10 cellular contexts compared by ENCODE assay signal in genomic region chr18:12306752-12307151, GRCh38. TPM values are rescaled to one million over a fixed set of nuclear protein-coding genes. Genes with fewer than 3 reads are reported as not detected.
DNase-seq lines count a peak whose midpoint lies in the region; ATAC-seq and TF ChIP-seq lines count a peak whose summit lies in the region.
"Had no signal": no experiment of that assay in that cellular context is flagged by ENCODE, and none has a peak within 500 bp of the region (broad histone marks: within the 10 kb centered on the region; RNA-seq: fewer than 3 reads in every experiment).

No MANE protein-coding gene starts in this region.

- peaks cover 3% of the 10 kb centered on the region for H3K9me3 Mint-ChIP-seq in activated T-helper 1 cell treated with anti-CD3 and anti-CD28 coated beads, Interleukin-12 subunit alpha, Interleukin-12 subunit beta, Interleukin-2, Interleukin-4 antibody, amounts not matched to agents 30 ng/mL and 10 ng/mL and 1 ng/mL, durations not matched to agents 14 hours and 24 hours and 36 hours

- peaks cover 11% of the 10 kb centered on the region for H3K36me3 Mint-ChIP-seq in activated T-helper 1 cell treated with anti-CD3 and anti-CD28 coated beads, Interleukin-12 subunit alpha, Interleukin-12 subunit beta, Interleukin-2, Interleukin-4 antibody, amounts not matched to agents 30 ng/mL and 10 ng/mL and 1 ng/mL, durations not matched to agents 14 hours and 24 hours and 36 hours (ENCODE audit: low read depth)

- H3K27ac Mint-ChIP-seq in activated T-helper 1 cell treated with anti-CD3 and anti-CD28 coated beads, Interleukin-12 subunit alpha, Interleukin-12 subunit beta, Interleukin-2, Interleukin-4 antibody, amounts not matched to agents 30 ng/mL and 10 ng/mL and 1 ng/mL, durations not matched to agents 14 hours and 24 hours and 36 hours = no peak overlapping the region

- no peak for DNase-seq in H7
- no peak for DNase-seq in activated T-helper 1 cell treated with anti-CD3 and anti-CD28 coated beads, Interleukin-12 subunit alpha, Interleukin-12 subunit beta, Interleukin-2, Interleukin-4 antibody, amounts not matched to agents 30 ng/mL and 10 ng/mL and 1 ng/mL, durations not matched to agents 14 hours and 24 hours and 36 hours (ENCODE audit: low spot score)
- no peak for DNase-seq in sigmoid colon
- DNase-seq in GM19240 (ENCODE audit: insufficient read length, low spot score) = no peak
- DNase-seq in cerebellum (ENCODE audit: low spot score) = no peak
- no peak for DNase-seq in NCI-H774 (lab: John Stamatoyannopoulos, UW)
- no peak for DNase-seq in KG1 (lab: John Stamatoyannopoulos, UW)
- DNase-seq: NCI-H187 treated with DMSO at 0.1 percent for 48 hours; stimulated activated CD4-positive, alpha-beta T cell treated with anti-CD3 and anti-CD28 coated beads, Interleukin-12 subunit alpha, Interleukin-12 subunit beta, amount 100 ng/mL, for 4 hours had no signal

- peak overlapping the region; percentile 89 to 100 (median 98) for H3K27ac ChIP-seq in gastroesophageal sphincter
- H3K27ac ChIP-seq in sigmoid colon = peak overlapping the region; percentile 94 to 100 (median 99)

- peaks cover 19% of the 10 kb centered on the region for H3K4me1 Mint-ChIP-seq in activated T-helper 1 cell treated with anti-CD3 and anti-CD28 coated beads, Interleukin-12 subunit alpha, Interleukin-12 subunit beta, Interleukin-2, Interleukin-4 antibody, amounts not matched to agents 30 ng/mL and 10 ng/mL and 1 ng/mL, durations not matched to agents 14 hours and 24 hours and 36 hours (ENCODE audit: low read depth)

- no peak for ATAC-seq in gastroesophageal sphincter

- peak overlapping the region; percentile 87 for H3K4me3 Mint-ChIP-seq in activated T-helper 1 cell treated with anti-CD3 and anti-CD28 coated beads, Interleukin-12 subunit alpha, Interleukin-12 subunit beta, Interleukin-2, Interleukin-4 antibody, amounts not matched to agents 30 ng/mL and 10 ng/mL and 1 ng/mL, durations not matched to agents 14 hours and 24 hours and 36 hours

- peaks cover 0 to 64% (median 6%) of the 10 kb centered on the region in 3 donors for H3K4me1 ChIP-seq in gastroesophageal sphincter
- H3K4me1 ChIP-seq in sigmoid colon = peaks cover 0 to 51% (median 48%) of the 10 kb centered on the region in 4 donors

- peaks cover 5% of the 10 kb centered on the region; the same call in 1 of the 2 replicates for H3K27me3 ChIP-seq in H7 (ENCODE audit: control insufficient read depth, insufficient read depth, low read length)
- no peaks in the 10 kb centered on the region for H3K27me3 ChIP-seq in gastroesophageal sphincter
- H3K27me3 ChIP-seq in sigmoid colon = no peaks in the 10 kb centered on the region

- intact Hi-C loops in activated T-helper 1 cell treated with anti-CD3 and anti-CD28 coated beads, Interleukin-12 subunit alpha, Interleukin-12 subunit beta, Interleukin-2, Interleukin-4 antibody, amounts not matched to agents 30 ng/mL and 10 ng/mL and 1 ng/mL, durations not matched to agents 14 hours and 24 hours and 36 hours (cut with micrococcal nuclease) = loop anchor here (5.0 kb wide), 2 partner anchors 324 to 399 kb away; partner anchors contain the start of genes IMPA2 and MPPE1
- intact Hi-C loops in sigmoid colon (cut with DNase I) = loop anchor here (1.0 kb wide), 2 partner anchors 18 to 27 kb away; no protein-coding TSS in a partner anchor

- no peak for TF ChIP-seq EP300 in gastroesophageal sphincter (IDR thresholded peaks at IDR 0.05)
- no peak for TF ChIP-seq EP300 in sigmoid colon (IDR thresholded peaks at IDR 0.05)

- peaks cover 6% of the 10 kb centered on the region for H3K36me3 ChIP-seq in H7 (replicated peaks; ENCODE audit: control insufficient read depth, insufficient read depth, low read length)
- H3K36me3 ChIP-seq in gastroesophageal sphincter = peaks cover 0 to 14% of the 10 kb centered on the region in 2 donors
- H3K36me3 ChIP-seq in sigmoid colon = peaks cover under 1 to 14% (median 8%) of the 10 kb centered on the region in 4 donors

- peaks cover 32% of the 10 kb centered on the region for H3K27me3 Mint-ChIP-seq in activated T-helper 1 cell treated with anti-CD3 and anti-CD28 coated beads, Interleukin-12 subunit alpha, Interleukin-12 subunit beta, Interleukin-2, Interleukin-4 antibody, amounts not matched to agents 30 ng/mL and 10 ng/mL and 1 ng/mL, durations not matched to agents 14 hours and 24 hours and 36 hours (ENCODE audit: insufficient read depth)

- no peak for TF ChIP-seq CTCF in gastroesophageal sphincter (IDR thresholded peaks at IDR 0.05)
- no peak for TF ChIP-seq CTCF in sigmoid colon (IDR thresholded peaks at IDR 0.05)

- TF ChIP-seq POLR2A in gastroesophageal sphincter (IDR thresholded peaks at IDR 0.05) = no peak
- TF ChIP-seq POLR2A in sigmoid colon (IDR thresholded peaks at IDR 0.05) = no peak

- WGBS in gastroesophageal sphincter (ENCODE audit: low coverage in 1 of 2), 2 donors = 25 to 34% methylated on average over 4 to 7 of the region's 9 CpGs
- WGBS in sigmoid colon, 2 donors = 26 to 55% methylated on average over 9 of the region's 9 CpGs

- H3K9me3 ChIP-seq in gastroesophageal sphincter (no peaks in the 10 kb centered on the region), sigmoid colon (no peaks in the 10 kb centered on the region)

- H3K4me3 ChIP-seq in H7 (ENCODE audit: insufficient read depth, low read depth, low read length) (peak overlapping the region; percentile 64), gastroesophageal sphincter (peak overlapping the region; percentile 67 to 98), sigmoid colon (peak overlapping the region; percentile 62 to 100 (median 90))

RNA-seq across cellular contexts. Expression of gene TUBB6, which starts 1.3 kb away (rescaled TPM):
- 520 and 657 TPM in 2 replicates for total RNA-seq in H7 (2014; rRNA removed; shearing (Covaris generic))
- total RNA-seq in activated T-helper 1 cell treated with anti-CD3 and anti-CD28 coated beads, Interleukin-12 subunit alpha, Interleukin-12 subunit beta, Interleukin-2, Interleukin-4 antibody, amounts not matched to agents 30 ng/mL and 10 ng/mL and 1 ng/mL, durations not matched to agents 14 hours and 24 hours and 36 hours = 29.0 and 32.1 TPM in 2 replicates
- total RNA-seq in gastroesophageal sphincter (100 to 1,000 TPM; 398 to 983 (median 654) TPM), sigmoid colon (100 to 1,000 TPM; 298 to 445 (median 376) TPM), cerebellum (52.5 TPM)
- polyA plus RNA-seq in sigmoid colon = 10 to 100 TPM; 19.2 to 58.0 (median 42.6) TPM

RNA-seq across cellular contexts. Expression of gene CIDEA, which starts 52.6 kb away (rescaled TPM):
- total RNA-seq in H7 (2014; rRNA removed; shearing (Covaris generic)) = 0.15 TPM in 1 of 2 replicates, not detected in the other
- not detected in 2 replicates for total RNA-seq in activated T-helper 1 cell treated with anti-CD3 and anti-CD28 coated beads, Interleukin-12 subunit alpha, Interleukin-12 subunit beta, Interleukin-2, Interleukin-4 antibody, amounts not matched to agents 30 ng/mL and 10 ng/mL and 1 ng/mL, durations not matched to agents 14 hours and 24 hours and 36 hours
- total RNA-seq in gastroesophageal sphincter (1 to 10 TPM in 1 of 4 donors, under 1 TPM in 2, not detected in 1; 0.31 to 5.1 (median 0.59) TPM), sigmoid colon (10 to 100 TPM in 1 of 4 donors, not detected in 3; 17.8 TPM), cerebellum (not detected)
- polyA plus RNA-seq in sigmoid colon = 1 to 10 TPM in 1 of 3 donors, not detected in 2; 4.2 TPM
